Comparison of ENCODE assay signal across 31 cellular contexts in the genomic region with DNA sequence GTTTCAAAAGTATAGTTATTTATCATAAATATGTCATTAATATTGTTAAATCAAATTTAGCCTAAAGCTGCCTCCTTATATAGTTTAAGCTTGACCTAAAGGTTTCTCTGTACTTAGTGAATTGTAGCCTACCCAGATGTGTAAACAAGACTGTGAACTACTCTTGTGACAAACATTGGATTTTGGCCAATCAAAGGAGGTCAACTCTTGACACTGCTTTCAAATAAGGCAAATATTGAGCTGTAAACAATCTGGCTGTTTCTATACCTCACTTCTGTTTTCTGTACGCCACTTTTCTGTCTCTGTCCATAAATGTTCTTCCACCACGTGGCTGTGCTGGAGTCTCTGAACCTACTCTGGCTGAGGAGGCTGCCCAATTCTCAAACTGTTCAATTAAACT. TPM values are rescaled to one million over a fixed set of nuclear protein-coding genes. Genes with fewer than 3 reads are reported as not detected.
A peak's percentile ranks its signal among the peaks of the same experiment; 100 is the strongest.
DNase-seq lines count a peak whose midpoint lies in the region; ATAC-seq, FAIRE-seq and TF ChIP-seq lines count a peak whose summit lies in the region.
"Had no signal": no experiment of that assay in that cellular context is flagged by ENCODE, and none has a peak within 500 bp of the region (broad histone marks: within the 10 kb centered on the region; RNA-seq: fewer than 3 reads in every experiment).

No MANE protein-coding gene starts in this region.

- POLR2A ChIA-PET in naive thymus-derived CD4-positive, alpha-beta T cell (lab: Charles Lee): no interaction called here

- TF ChIP-seq CTCF in mucosa of descending colon (IDR thresholded peaks at IDR 0.05): no peak

- FAIRE-seq in endometrium (lab: Jason Lieb, UNC): peak; percentile 72
- FAIRE-seq: urothelium cell line had no signal

- CTCF ChIA-PET in naive thymus-derived CD4-positive, alpha-beta T cell (lab: Charles Lee): no interaction called here

- no peak overlapping the region for H3K27ac ChIP-seq in naive thymus-derived CD4-positive, alpha-beta T cell (ENCODE audit: low read depth, low read length)
- H3K27ac ChIP-seq: foreskin keratinocyte, HL-60, neutrophil, testis, WERI-Rb-1 had no signal

- H3K4me3 ChIP-seq in mucosa of descending colon: no peak overlapping the region
- no peak overlapping the region for H3K4me3 ChIP-seq in naive thymus-derived CD4-positive, alpha-beta T cell (ENCODE audit: low read length)
- H3K4me3 ChIP-seq: heart left ventricle, testis had no signal

- intact Hi-C loops in mucosa of descending colon (cut with DNase I, micrococcal nuclease): no loop called here
- intact Hi-C loops in naive thymus-derived CD4-positive, alpha-beta T cell (cut with micrococcal nuclease): no loop called here

- no peaks in the 10 kb centered on the region for H3K36me3 ChIP-seq in mucosa of descending colon (ENCODE audit: low read depth)
- no peaks in the 10 kb centered on the region for H3K36me3 ChIP-seq in naive thymus-derived CD4-positive, alpha-beta T cell (ENCODE audit: control insufficient read depth in 2 of 3, insufficient read depth in 3 of 3, low read length in 3 of 3)
- H3K36me3 ChIP-seq: heart left ventricle, neutrophil, WERI-Rb-1 had no signal

- DNase-seq in DMS153 (lab: John Stamatoyannopoulos, UW) (peak; percentile 12), DMS153 treated with DMSO at 0.1 percent for 48 hours (lab: John Stamatoyannopoulos, UW; ENCODE audit: unreplicated experiment) (no peak), NCI-H2029 (lab: John Stamatoyannopoulos, UW) (peak; percentile 54), mucosa of descending colon (no peak), D341Med (ENCODE audit: low spot score) (no peak), cerebellar nuclear complex (lab: John Stamatoyannopoulos, UW) (no peak)
- DNase-seq in naive thymus-derived CD4-positive, alpha-beta T cell: no peak
- DNase-seq: 8988T; activated CD4-positive, alpha-beta T cell treated with anti-CD3 and anti-CD28 coated beads, Interleukin-2, amount 10 ng/mL, durations not matched to agents 7 days and 5 days; activated T-cell treated with anti-CD3 and anti-CD28 coated beads, Interleukin-2, amount 50 U/mL, for 48 hours; CD4-positive, alpha-beta T cell; erythroblast; foreskin keratinocyte; GOT3; heart left ventricle; NCI-H1092; NCI-H1930; NCI-H446 treated with DMSO at 0.1 percent for 48 hours; SIG-M5; stimulated activated CD4-positive, alpha-beta T cell treated with anti-CD3 and anti-CD28 coated beads, Interleukin-15, amount 100 ng/mL, for 24 hours; stimulated activated naive CD4-positive, alpha-beta T cell; SW 1271; T1000; testis; WERI-Rb-1 had no signal

- H3K9me3 ChIP-seq in mucosa of descending colon: no peaks in the 10 kb centered on the region
- no peaks in the 10 kb centered on the region for H3K9me3 ChIP-seq in naive thymus-derived CD4-positive, alpha-beta T cell (ENCODE audit: control insufficient read depth in 2 of 3, low read length in 3 of 3)
- H3K9me3 ChIP-seq: heart left ventricle, neutrophil, testis had no signal

- peaks cover 0 to 3% (median 0%) of the 10 kb centered on the region in 5 donors for H3K36me3 Mint-ChIP-seq in naive thymus-derived CD4-positive, alpha-beta T cell

- H3K27me3 ChIP-seq in naive thymus-derived CD4-positive, alpha-beta T cell (ENCODE audit: control insufficient read depth in 2 of 2, insufficient read depth in 2 of 2, low read length in 2 of 2): no peaks in the 10 kb centered on the region
- H3K27me3 ChIP-seq: foreskin keratinocyte, heart left ventricle, neutrophil, testis had no signal

- H3K4me1 Mint-ChIP-seq in naive thymus-derived CD4-positive, alpha-beta T cell: no peaks in the 10 kb centered on the region
- H3K4me1 Mint-ChIP-seq: activated CD4-positive, alpha-beta T cell treated with anti-CD3 and anti-CD28 coated beads, Interleukin-2, amount 10 ng/mL, durations not matched to agents 7 days and 5 days had no signal

- peak overlapping the region in 1 of 9 donors; percentile 10 for H3K27ac Mint-ChIP-seq in naive thymus-derived CD4-positive, alpha-beta T cell
- H3K27ac Mint-ChIP-seq: activated CD4-positive, alpha-beta T cell treated with anti-CD3 and anti-CD28 coated beads, Interleukin-2, amount 10 ng/mL, durations not matched to agents 7 days and 5 days; CD4-positive, alpha-beta T cell; progenitor cell of endocrine pancreas had no signal

- no peaks in the 10 kb centered on the region for H3K4me1 ChIP-seq in mucosa of descending colon (ENCODE audit: low read depth)
- H3K4me1 ChIP-seq in naive thymus-derived CD4-positive, alpha-beta T cell (ENCODE audit: control insufficient read depth in 2 of 2, insufficient read depth in 2 of 2, low read length in 2 of 2): no peaks in the 10 kb centered on the region
- H3K4me1 ChIP-seq: foreskin keratinocyte, testis had no signal

- no peak overlapping the region for H3K4me3 Mint-ChIP-seq in naive thymus-derived CD4-positive, alpha-beta T cell
- H3K4me3 Mint-ChIP-seq: activated CD4-positive, alpha-beta T cell treated with anti-CD3 and anti-CD28 coated beads, Interleukin-2, amount 10 ng/mL, durations not matched to agents 7 days and 5 days; CD4-positive, alpha-beta T cell had no signal

- no peaks in the 10 kb centered on the region for H3K27me3 Mint-ChIP-seq in naive thymus-derived CD4-positive, alpha-beta T cell
- H3K27me3 Mint-ChIP-seq: activated CD4-positive, alpha-beta T cell treated with anti-CD3 and anti-CD28 coated beads, Interleukin-2, amount 10 ng/mL, durations not matched to agents 7 days and 5 days; CD4-positive, alpha-beta T cell; progenitor cell of endocrine pancreas had no signal

- peaks cover 0 to 1% (median 0%) of the 10 kb centered on the region in 11 donors for H3K9me3 Mint-ChIP-seq in naive thymus-derived CD4-positive, alpha-beta T cell
- H3K9me3 Mint-ChIP-seq: activated CD4-positive, alpha-beta T cell treated with anti-CD3 and anti-CD28 coated beads, Interleukin-2, amount 10 ng/mL, durations not matched to agents 7 days and 5 days; CD4-positive, alpha-beta T cell had no signal

- peak; percentile 69 for ATAC-seq in mucosa of descending colon
- no peak for ATAC-seq in naive thymus-derived CD4-positive, alpha-beta T cell
- ATAC-seq: foreskin keratinocyte, Panc1 had no signal

RNA-seq across cellular contexts. Expression of a gene that starts 51.2 kb away (rescaled TPM):
- 10 to 100 TPM in 2 of 3 donors, 1 to 10 TPM in 1; 9.3 to 11.0 (median 10.2) TPM for total RNA-seq in mucosa of descending colon
- total RNA-seq in naive thymus-derived CD4-positive, alpha-beta T cell: 10 to 100 TPM; 16.7 to 28.3 (median 19.1) TPM
- 10 to 100 TPM; 56.7 to 84.7 TPM for polyA plus RNA-seq in naive thymus-derived CD4-positive, alpha-beta T cell

Comparison
In these comparisons a context has a peak if more than half of its experiments do, and no peak if none do; other contexts are left out.
1. DNase-seq: peak in DMS153 (single experiment) and NCI-H2029 (single experiment); none in DMS153 treated with DMSO at 0.1 percent for 48 hours (single experiment), mucosa of descending colon (0 of 3), D341Med (single experiment), cerebellar nuclear complex (0 of 2) and naive thymus-derived CD4-positive, alpha-beta T cell (0 of 9).